Comparison of ENCODE assay signal across 8 cellular contexts in genomic region chr12:49264873-49265792, GRCh38. TPM values are rescaled to one million over a fixed set of nuclear protein-coding genes. Genes with fewer than 3 reads are reported as not detected.
DNase-seq lines count a peak whose midpoint lies in the region; ATAC-seq and TF ChIP-seq lines count a peak whose summit lies in the region.

Gene TUBA1C (plus strand): TSS chr12:49265082. CDS start chr12:49265182, 100 bp downstream.

- no CpG with 5 or more reads among the region's 61 CpGs for WGBS in trophoblast cell (ENCODE audit: extremely low coverage, insufficient coverage, insufficient read length)
- WGBS in tibial nerve, 2 donors, result 1% methylated on average over 39 to 59 of the region's 61 CpGs

- peak within 1 kb of the TSS; percentile 95 for H4K8ac ChIP-seq in trophoblast cell (ENCODE audit: low read depth, low read length)

- H2AK5ac ChIP-seq in trophoblast cell (ENCODE audit: low read length), result peak within 1 kb of the TSS; percentile 99

- H3K4ac ChIP-seq in trophoblast cell (ENCODE audit: low read depth, low read length), result peak within 1 kb of the TSS; percentile 99

- peak in 1 of 2 donors; percentile 93 for TF ChIP-seq EP300 in tibial nerve (IDR thresholded peaks at IDR 0.05)

- peak within 1 kb of the TSS; percentile 98 for H2BK120ac ChIP-seq in trophoblast cell (ENCODE audit: insufficient read depth, low read length, poor library complexity)

- H3K4me1 ChIP-seq in cardiac muscle cell (ENCODE audit: low read depth) (no peaks in the 10 kb centered on the region), trophoblast cell (ENCODE audit: control insufficient read depth in 1 of 2, insufficient read depth in 2 of 2, low read length in 2 of 2) (peaks cover 11 to 14% of the 10 kb centered on the region in 2 experiments), tibial nerve (peaks cover 0 to 63% (median 23%) of the 10 kb centered on the region in 4 donors)

- H2AFZ ChIP-seq in SU-DHL-6 (ENCODE audit: low read depth, low read length, severe bottlenecking), result peak within 1 kb of the TSS; percentile 86
- peak within 1 kb of the TSS; percentile 83 for H2AFZ ChIP-seq in trophoblast cell (ENCODE audit: insufficient read depth, low read length, poor library complexity)

- POLR2A ChIA-PET in GM10248 (lab: Yijun Ruan, JAX), result interaction anchor here (0.5 to 2.7 kb wide), 15 partner anchors 10 to 556 kb away, joined by 3 to 13 read pairs (median 5); partner anchors contain the start of genes PRPH, RHEBL1, SPATS2 and TROAP

- H2BK12ac ChIP-seq in trophoblast cell (ENCODE audit: low read length), result peak within 1 kb of the TSS; percentile 39

- DNase-seq in GM10248 (ENCODE audit: extremely low spot score) (peak; percentile 100), NCI-H1092 treated with DMSO at 0.1 percent for 48 hours (lab: John Stamatoyannopoulos, UW) (peak; percentile 63), cardiac muscle cell (ENCODE audit: low read depth in 1 of 2, low spot score in 1 of 2) (peak; percentile 90 to 97), trophoblast cell (peak; percentile 92 to 96), tibial nerve (ENCODE audit: low spot score in 2 of 2) (peak; percentile 80)
- DNase-seq in activated naive CD8-positive, alpha-beta T cell treated with anti-CD3 and anti-CD28 coated beads, Interleukin-2, amount 50 U/mL, for 16 hours (ENCODE audit: low read depth, low spot score), result peak; percentile 71

- H3K18ac ChIP-seq in trophoblast cell (ENCODE audit: low read length), result peak within 1 kb of the TSS; percentile 100

- H3K23ac ChIP-seq in trophoblast cell (ENCODE audit: low read length), result no peak within 1 kb of the TSS

- H3K27me3 ChIP-seq in SU-DHL-6 (ENCODE audit: low read length) (no peaks in the 10 kb centered on the region), cardiac muscle cell (no peaks in the 10 kb centered on the region), trophoblast cell (ENCODE audit: insufficient read depth, low read length) (no peaks in the 10 kb centered on the region), tibial nerve (no peaks in the 10 kb centered on the region)

- peaks cover 15% of the 10 kb centered on the region for H3K79me1 ChIP-seq in trophoblast cell (ENCODE audit: low read length)

- ATAC-seq in HG02610 (IDR thresholded peaks at IDR 0.05; ENCODE audit: unreplicated experiment), result peak; percentile 82

- CTCF ChIA-PET in GM10248 (lab: Yijun Ruan, JAX), result interaction anchor here (1.3 to 2.9 kb wide), 5 partner anchors 13 to 202 kb away, joined by 3 to 12 read pairs (median 6); partner anchors contain the start of gene C1QL4

- no peaks in the 10 kb centered on the region for H3K9me2 ChIP-seq in SU-DHL-6 (replicated peaks; ENCODE audit: insufficient read depth, low read length)

- peaks cover 14% of the 10 kb centered on the region for H3F3A ChIP-seq in SU-DHL-6 (ENCODE audit: insufficient read depth)

- peak within 1 kb of the TSS; percentile 70 for H3K27ac ChIP-seq in SU-DHL-6 (ENCODE audit: low read depth, low read length)
- H3K27ac ChIP-seq in cardiac muscle cell, result peak within 1 kb of the TSS; percentile 28
- H3K27ac ChIP-seq in trophoblast cell (ENCODE audit: low read depth, low read length), result peak within 1 kb of the TSS; percentile 90
- peak within 1 kb of the TSS; percentile 71 to 97 (median 92) for H3K27ac ChIP-seq in tibial nerve

- peak within 1 kb of the TSS; percentile 98 for H4K91ac ChIP-seq in trophoblast cell (ENCODE audit: low read depth, low read length)

- H4K12ac ChIP-seq in trophoblast cell (ENCODE audit: low read depth, low read length), result peak within 1 kb of the TSS; percentile 97

- peak; percentile 74 to 89 for TF ChIP-seq POLR2A in tibial nerve (IDR thresholded peaks at IDR 0.05)

- peaks cover 39% of the 10 kb centered on the region for H3K79me2 ChIP-seq in SU-DHL-6 (ENCODE audit: insufficient read depth, low read length)
- H3K79me2 ChIP-seq in trophoblast cell (ENCODE audit: control insufficient read depth, insufficient read depth, low read length, poor library complexity), result peaks cover 28% of the 10 kb centered on the region

- no peaks in the 10 kb centered on the region for H3K9me3 ChIP-seq in SU-DHL-6 (ENCODE audit: insufficient read depth, low read length)
- no peaks in the 10 kb centered on the region for H3K9me3 ChIP-seq in cardiac muscle cell (ENCODE audit: low read depth)
- H3K9me3 ChIP-seq in trophoblast cell (ENCODE audit: insufficient read depth, low read depth, low read length), result no peaks in the 10 kb centered on the region
- no peaks in the 10 kb centered on the region for H3K9me3 ChIP-seq in tibial nerve

- H3K36me3 ChIP-seq in SU-DHL-6 (ENCODE audit: low read length) (peaks cover 3% of the 10 kb centered on the region; the same call in 1 of the 2 replicates), cardiac muscle cell (peaks cover 5% of the 10 kb centered on the region), trophoblast cell (ENCODE audit: control insufficient read depth in 1 of 2, insufficient read depth in 2 of 2, low read length in 2 of 2) (peaks cover 18 to 20% of the 10 kb centered on the region in 2 experiments), tibial nerve (peaks cover 0 to 9% (median 0%) of the 10 kb centered on the region in 3 donors)

- no peak for TF ChIP-seq CTCF in GM10248 (IDR thresholded peaks at IDR 0.05; ENCODE audit: control extremely low read depth, extremely low read depth, low read depth, missing control alignments)
- TF ChIP-seq CTCF in SU-DHL-6 (IDR thresholded peaks at IDR 0.05; ENCODE audit: insufficient read depth, low read length, poor library complexity, severe bottlenecking), result no peak
- TF ChIP-seq CTCF in cardiac muscle cell (IDR thresholded peaks at IDR 0.05; ENCODE audit: low read depth, low read length), result no peak
- TF ChIP-seq CTCF in tibial nerve (IDR thresholded peaks at IDR 0.05), result no peak

- H4K20me1 ChIP-seq in SU-DHL-6 (ENCODE audit: low read depth, low read length), result peaks cover 15% of the 10 kb centered on the region; the same call in 1 of the 2 replicates

- H3K4me3 ChIP-seq in SU-DHL-6 (ENCODE audit: insufficient read depth, low read length, poor library complexity, severe bottlenecking), result peak within 1 kb of the TSS; percentile 82
- H3K4me3 ChIP-seq in cardiac muscle cell, result peak within 1 kb of the TSS; percentile 56
- H3K4me3 ChIP-seq in trophoblast cell (ENCODE audit: low read depth, low read length), result peak within 1 kb of the TSS; percentile 88
- H3K4me3 ChIP-seq in tibial nerve, result peak within 1 kb of the TSS; percentile 87 to 95 (median 90)

- H3K9ac ChIP-seq in SU-DHL-6 (ENCODE audit: low read length), result peak within 1 kb of the TSS; percentile 88
- peak within 1 kb of the TSS; percentile 97 for H3K9ac ChIP-seq in trophoblast cell (ENCODE audit: low read length)

- H3K4me2 ChIP-seq in SU-DHL-6 (ENCODE audit: low read depth, low read length, poor library complexity, severe bottlenecking), result peak within 1 kb of the TSS; percentile 91
- H3K4me2 ChIP-seq in trophoblast cell (ENCODE audit: low read length), result peak within 1 kb of the TSS; percentile 66

- H2BK5ac ChIP-seq in trophoblast cell (ENCODE audit: low read depth, low read length, poor library complexity), result peak within 1 kb of the TSS; percentile 98

- H3K14ac ChIP-seq in trophoblast cell (ENCODE audit: low read length), result peak within 1 kb of the TSS; percentile 100

RNA-seq across cellular contexts. Expression of gene TUBA1C, which starts in this region (rescaled TPM):
- 67.0 and 151 TPM in 2 replicates for total RNA-seq in cardiac muscle cell
- 49.1 and 126 TPM in 2 replicates for polyA plus RNA-seq in cardiac muscle cell
- polyA plus RNA-seq in trophoblast cell (2013), result 999 and 1,017 TPM in 2 replicates
- total RNA-seq in tibial nerve, result 100 to 1,000 TPM in 1 of 4 donors, 10 to 100 TPM in 3; 45.5 to 142 (median 55.1) TPM

Comparison
In these comparisons a context has a peak if more than half of its experiments do, and no peak if none do; other contexts are left out.
1. Peak in every context shown above with its lines: DNase-seq, ATAC-seq, H3K4me3 ChIP-seq and H3K27ac ChIP-seq.
2. H3K27ac ChIP-seq: peak in every context shown above with its lines; median percentile 92 in tibial nerve; 90 in trophoblast cell; 70 in SU-DHL-6; 28 in cardiac muscle cell.